ENCODE assay signal across 15 cellular contexts in the genomic region with DNA sequence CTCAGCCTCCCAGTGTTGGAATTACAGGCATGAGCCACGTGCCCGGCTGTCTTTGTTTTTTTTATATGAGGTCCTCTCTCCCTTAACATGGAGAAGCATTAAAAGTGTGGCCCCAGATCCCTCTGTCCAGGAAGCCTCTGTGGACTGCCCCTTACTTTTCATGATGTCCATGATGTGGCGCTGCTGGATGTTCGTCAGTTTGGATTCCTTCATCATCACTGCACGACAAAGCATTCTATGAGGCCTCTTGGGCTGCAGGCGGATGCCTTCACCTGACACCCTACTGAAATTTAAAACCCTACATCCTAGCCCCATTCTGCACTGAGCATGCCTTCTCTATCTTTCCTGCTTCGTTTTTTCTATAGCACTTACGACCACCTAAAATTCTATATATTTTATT. TPM values are rescaled to one million over a fixed set of nuclear protein-coding genes. Genes with fewer than 3 reads are reported as not detected.
DNase-seq lines count a peak whose midpoint lies in the region; ATAC-seq and TF ChIP-seq lines count a peak whose summit lies in the region.
"Had no signal": no experiment of that assay in that cellular context is flagged by ENCODE, and none has a peak within 500 bp of the region (broad histone marks: within the 10 kb centered on the region; RNA-seq: fewer than 3 reads in every experiment).

No MANE protein-coding gene starts in this region.

- H3K36me3 ChIP-seq in MM.1S (replicated peaks; ENCODE audit: insufficient read depth, low read length), result no peaks in the 10 kb centered on the region
- H3K36me3 ChIP-seq: pancreas had no signal

- H3K27me3 ChIP-seq in MM.1S (replicated peaks; ENCODE audit: insufficient read depth, low read length), result no peaks in the 10 kb centered on the region; the same call in 1 of the 2 replicates
- H3K27me3 ChIP-seq: ascending aorta, pancreas had no signal

- H3K4me3 Mint-ChIP-seq in activated naive CD8-positive, alpha-beta T cell, result peak overlapping the region; percentile 9
- H3K4me3 Mint-ChIP-seq in activated naive CD8-positive, alpha-beta T cell treated with anti-CD3 and anti-CD28 coated beads, Interleukin-2, amount 50 U/mL, for 24 hours, result no peak overlapping the region
- no peak overlapping the region for H3K4me3 Mint-ChIP-seq in activated CD8-positive, alpha-beta T cell treated with anti-CD3 and anti-CD28 coated beads, Interleukin-2, amount 10 ng/mL, durations not matched to agents 7 days and 5 days

- H3K27me3 Mint-ChIP-seq in activated naive CD8-positive, alpha-beta T cell, result peaks cover 6% of the 10 kb centered on the region
- peaks cover 13% of the 10 kb centered on the region for H3K27me3 Mint-ChIP-seq in activated naive CD8-positive, alpha-beta T cell treated with anti-CD3 and anti-CD28 coated beads, Interleukin-2, amount 50 U/mL, for 24 hours
- H3K27me3 Mint-ChIP-seq in activated CD8-positive, alpha-beta T cell treated with anti-CD3 and anti-CD28 coated beads, Interleukin-2, amount 10 ng/mL, durations not matched to agents 7 days and 5 days (ENCODE audit: low read depth), result peaks cover 17% of the 10 kb centered on the region

- H3K79me2 ChIP-seq in MM.1S (ENCODE audit: low read length), result peaks cover 24% of the 10 kb centered on the region

- no peak overlapping the region for H3K27ac ChIP-seq in MM.1S (ENCODE audit: low read length)
- H3K27ac ChIP-seq: ascending aorta, KMS-11, pancreas, spleen had no signal

- no peak overlapping the region for H3K4me2 ChIP-seq in MM.1S (ENCODE audit: low read depth, low read length)
- H3K4me2 ChIP-seq: KMS-11 had no signal

- peaks cover 21% of the 10 kb centered on the region for H3K4me1 Mint-ChIP-seq in activated naive CD8-positive, alpha-beta T cell (ENCODE audit: low read depth)
- H3K4me1 Mint-ChIP-seq in activated naive CD8-positive, alpha-beta T cell treated with anti-CD3 and anti-CD28 coated beads, Interleukin-2, amount 50 U/mL, for 24 hours, result peaks cover 22% of the 10 kb centered on the region
- H3K4me1 Mint-ChIP-seq in activated CD8-positive, alpha-beta T cell treated with anti-CD3 and anti-CD28 coated beads, Interleukin-2, amount 10 ng/mL, durations not matched to agents 7 days and 5 days (ENCODE audit: low read depth), result peaks cover 23% of the 10 kb centered on the region

- no peaks in the 10 kb centered on the region for H3K36me3 Mint-ChIP-seq in activated naive CD8-positive, alpha-beta T cell
- H3K36me3 Mint-ChIP-seq in activated naive CD8-positive, alpha-beta T cell treated with anti-CD3 and anti-CD28 coated beads, Interleukin-2, amount 50 U/mL, for 24 hours (ENCODE audit: low read depth), result peaks cover 11% of the 10 kb centered on the region
- peaks cover 3% of the 10 kb centered on the region for H3K36me3 Mint-ChIP-seq in activated CD8-positive, alpha-beta T cell treated with anti-CD3 and anti-CD28 coated beads, Interleukin-2, amount 10 ng/mL, durations not matched to agents 7 days and 5 days (ENCODE audit: low read depth)

- no peak overlapping the region for H3K4me3 ChIP-seq in foreskin fibroblast (ENCODE audit: low read depth in 1 of 2, low read length in 2 of 2)
- H3K4me3 ChIP-seq in MM.1S (ENCODE audit: low read length), result no peak overlapping the region
- H3K4me3 ChIP-seq: ascending aorta, pancreas, spleen had no signal

- H2AFZ ChIP-seq in MM.1S (ENCODE audit: low read length), result no peak overlapping the region

- no peak overlapping the region for H3K27ac Mint-ChIP-seq in activated naive CD8-positive, alpha-beta T cell
- H3K27ac Mint-ChIP-seq in activated naive CD8-positive, alpha-beta T cell treated with anti-CD3 and anti-CD28 coated beads, Interleukin-2, amount 50 U/mL, for 24 hours, result no peak overlapping the region
- H3K27ac Mint-ChIP-seq in activated CD8-positive, alpha-beta T cell treated with anti-CD3 and anti-CD28 coated beads, Interleukin-2, amount 10 ng/mL, durations not matched to agents 7 days and 5 days, result no peak overlapping the region

- H3K9ac ChIP-seq in MM.1S (ENCODE audit: low read length), result no peak overlapping the region
- H3K9ac ChIP-seq: KMS-11 had no signal

- no peak for TF ChIP-seq CTCF in foreskin fibroblast (IDR thresholded peaks at IDR 0.05; ENCODE audit: low read depth, low read length)
- TF ChIP-seq CTCF in MM.1S (IDR thresholded peaks at IDR 0.05; ENCODE audit: low read length), result no peak

- POLR2A ChIA-PET in activated CD8-positive, alpha-beta T cell treated with anti-CD3 and anti-CD28 coated beads, Interleukin-2, amount 10 ng/mL, durations not matched to agents 7 days and 5 days (lab: Charles Lee), result no interaction called here

- no peaks in the 10 kb centered on the region for H4K20me1 ChIP-seq in MM.1S (ENCODE audit: insufficient read depth, low read length)

- no peaks in the 10 kb centered on the region for H3K9me2 ChIP-seq in MM.1S (replicated peaks; ENCODE audit: insufficient read depth, low read length)

- no peaks in the 10 kb centered on the region for H3F3A ChIP-seq in MM.1S (ENCODE audit: insufficient read depth, low read length)

- no peak for ATAC-seq in activated naive CD8-positive, alpha-beta T cell treated with anti-CD3 and anti-CD28 coated beads, Interleukin-2, amount 50 U/mL, for 24 hours
- ATAC-seq in activated CD8-positive, alpha-beta T cell treated with anti-CD3 and anti-CD28 coated beads, Interleukin-2, amount 10 ng/mL, durations not matched to agents 7 days and 5 days, result no peak
- ATAC-seq: pancreas had no signal

- H3K4me1 ChIP-seq in MM.1S (ENCODE audit: low read length), result peaks cover 7% of the 10 kb centered on the region

- CTCF ChIA-PET in activated CD8-positive, alpha-beta T cell treated with anti-CD3 and anti-CD28 coated beads, Interleukin-2, amount 10 ng/mL, durations not matched to agents 7 days and 5 days (lab: Charles Lee), result no interaction called here

- no peak for DNase-seq in activated naive CD8-positive, alpha-beta T cell treated with anti-CD3 and anti-CD28 coated beads, Interleukin-2, amount 50 U/mL, for 24 hours
- DNase-seq in RPMI8226, result peak; percentile 26
- DNase-seq in foreskin fibroblast, result peak; percentile 22 to 51
- no peak for DNase-seq in stimulated activated naive CD4-positive, alpha-beta T cell treated with Interleukin-2 at 50 U/mL for 16 hours (lab: John Stamatoyannopoulos, UW)
- no peak for DNase-seq in MM.1S
- DNase-seq in NCI-H1417 treated with DMSO at 0.1 percent for 48 hours (lab: John Stamatoyannopoulos, UW), result no peak
- DNase-seq in activated CD8-positive, alpha-beta T cell treated with anti-CD3 and anti-CD28 coated beads, Interleukin-2, amount 10 ng/mL, durations not matched to agents 7 days and 5 days, result no peak
- DNase-seq: activated CD4-positive, alpha-beta T cell treated with anti-CD3 and anti-CD28 coated beads, Interleukin-2, amount 50 U/mL, for 48 hours; DMS79 treated with DMSO at 0.1 percent for 48 hours; pancreas; SIG-M5; spleen had no signal

- no peaks in the 10 kb centered on the region for H3K9me3 ChIP-seq in MM.1S (replicated peaks; ENCODE audit: insufficient read depth, low read length)
- H3K9me3 ChIP-seq: ascending aorta, pancreas, spleen had no signal

- H3K9me3 Mint-ChIP-seq in activated naive CD8-positive, alpha-beta T cell (ENCODE audit: low read depth), result no peaks in the 10 kb centered on the region
- H3K9me3 Mint-ChIP-seq in activated naive CD8-positive, alpha-beta T cell treated with anti-CD3 and anti-CD28 coated beads, Interleukin-2, amount 50 U/mL, for 24 hours, result no peaks in the 10 kb centered on the region
- H3K9me3 Mint-ChIP-seq in activated CD8-positive, alpha-beta T cell treated with anti-CD3 and anti-CD28 coated beads, Interleukin-2, amount 10 ng/mL, durations not matched to agents 7 days and 5 days (ENCODE audit: insufficient read depth), result no peaks in the 10 kb centered on the region

RNA-seq across cellular contexts. Expression of a gene that starts 2.1 kb away (rescaled TPM):
- not detected for total RNA-seq in activated CD8-positive, alpha-beta T cell treated with anti-CD3 and anti-CD28 coated beads, Interleukin-2, amount 10 ng/mL, durations not matched to agents 7 days and 5 days
- total RNA-seq: ascending aorta, spleen had no signal

RNA-seq across cellular contexts. Expression of a gene that starts 2.2 kb away (rescaled TPM):
- total RNA-seq in activated CD8-positive, alpha-beta T cell treated with anti-CD3 and anti-CD28 coated beads, Interleukin-2, amount 10 ng/mL, durations not matched to agents 7 days and 5 days, result 10 to 100 TPM; 71.7 to 73.8 TPM

RNA-seq across cellular contexts. Expression of a gene that starts 33.0 kb away (rescaled TPM):
- not detected for total RNA-seq in activated CD8-positive, alpha-beta T cell treated with anti-CD3 and anti-CD28 coated beads, Interleukin-2, amount 10 ng/mL, durations not matched to agents 7 days and 5 days

RNA-seq across cellular contexts. Expression of a gene that starts 45.2 kb away (rescaled TPM):
- total RNA-seq in activated CD8-positive, alpha-beta T cell treated with anti-CD3 and anti-CD28 coated beads, Interleukin-2, amount 10 ng/mL, durations not matched to agents 7 days and 5 days, result 10 to 100 TPM; 21.3 to 24.5 TPM

Comparison
In these comparisons a context has a peak if more than half of its experiments do, and no peak if none do; other contexts are left out.
1. DNase-seq: peak in RPMI8226 (single experiment) and foreskin fibroblast (2 of 2); none in activated naive CD8-positive, alpha-beta T cell treated with anti-CD3 and anti-CD28 coated beads, Interleukin-2, amount 50 U/mL, for 24 hours (single experiment), stimulated activated naive CD4-positive, alpha-beta T cell treated with Interleukin-2 at 50 U/mL for 16 hours (single experiment), MM.1S (single experiment), NCI-H1417 treated with DMSO at 0.1 percent for 48 hours (single experiment) and activated CD8-positive, alpha-beta T cell treated with anti-CD3 and anti-CD28 coated beads, Interleukin-2, amount 10 ng/mL, durations not matched to agents 7 days and 5 days (single experiment).